In the genomic region with DNA sequence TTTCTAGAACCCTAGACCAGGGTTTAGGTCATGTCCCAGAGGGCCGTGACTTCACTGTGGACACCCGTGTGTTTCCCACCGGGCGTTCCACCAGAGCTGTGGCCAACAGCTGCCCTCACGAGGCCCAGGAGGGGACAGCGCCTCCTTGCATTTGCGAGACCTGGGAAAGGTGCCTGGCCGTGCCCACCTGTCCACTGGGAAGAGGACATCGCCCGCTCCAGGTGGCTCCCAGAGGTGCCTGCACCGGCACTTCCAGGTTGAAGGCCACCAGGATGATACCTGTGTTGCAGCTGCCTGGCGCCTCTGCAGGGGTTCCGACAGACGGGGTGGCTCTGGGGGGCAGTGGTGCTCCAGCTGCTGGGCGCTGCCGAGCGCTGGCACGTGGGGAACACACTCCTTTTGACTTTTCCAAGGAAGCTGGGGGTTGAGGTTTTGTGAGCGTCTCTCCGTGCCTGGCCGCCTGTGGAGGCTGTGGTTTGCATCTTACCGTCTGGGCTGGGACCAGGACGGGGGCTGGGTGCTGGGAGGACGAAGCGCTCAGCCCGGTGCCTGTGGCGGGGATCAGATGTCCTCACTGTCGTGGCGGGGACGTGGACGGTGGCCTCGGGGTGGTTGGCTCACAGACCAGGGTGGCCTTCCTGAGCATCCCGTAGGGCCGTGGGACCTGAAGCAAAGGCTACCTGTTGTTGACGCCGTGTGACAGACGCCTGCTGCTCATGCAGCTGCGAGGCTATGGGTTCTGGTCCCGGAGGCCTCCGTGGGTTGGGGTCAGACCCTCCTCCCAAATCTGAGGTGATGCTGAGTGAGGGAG, we compare ENCODE assay signal across 16 cellular contexts. TPM values are rescaled to one million over a fixed set of nuclear protein-coding genes. Genes with fewer than 3 reads are reported as not detected.
A peak's percentile ranks its signal among the peaks of the same experiment; 100 is the strongest.
DNase-seq lines count a peak whose midpoint lies in the region; ATAC-seq and TF ChIP-seq lines count a peak whose summit lies in the region.
"Had no signal": no experiment of that assay in that cellular context is flagged by ENCODE, and none has a peak within 500 bp of the region (broad histone marks: within the 10 kb centered on the region; RNA-seq: fewer than 3 reads in every experiment).

No MANE protein-coding gene starts in this region.

- H3K27ac ChIP-seq in HEK293 (ENCODE audit: extremely low read depth, low read depth, low read length) (no peak overlapping the region), right cardiac atrium (ENCODE audit: low read length) (no peak overlapping the region), psoas muscle (no peak overlapping the region)
- no peak overlapping the region for H3K27ac ChIP-seq in CD4-positive, alpha-beta memory T cell (ENCODE audit: low read depth, low read length)
- H3K27ac ChIP-seq: Peyer's patch had no signal

- ATAC-seq in right cardiac atrium (peak in 1 of 2 donors; percentile 32), psoas muscle (no peak), GM21423 (IDR thresholded peaks at IDR 0.05; ENCODE audit: unreplicated experiment) (no peak)

- DNase-seq in BE2C (peak; percentile 8), right cardiac atrium (peak; percentile 18 to 47 (median 42)), psoas muscle (peak; percentile 13 to 42), NCI-H1105 (lab: John Stamatoyannopoulos, UW) (no peak)
- no peak for DNase-seq in CD4-positive, alpha-beta memory T cell
- DNase-seq: DMS79 treated with DMSO at 0.1 percent for 48 hours, GOT3, Karpas-422, NCI-H1417 treated with DMSO at 0.1 percent for 48 hours, NCI-H2029 treated with DMSO at 0.1 percent for 48 hours, NCI-H510A treated with DMSO at 0.1 percent for 48 hours, Peyer's patch, SHP77 treated with DMSO at 0.1 percent for 48 hours had no signal

- H3K4me3 ChIP-seq in BE2C (ENCODE audit: low read depth, low read length) (no peak overlapping the region), HEK293 (ENCODE audit: low read depth, low read length) (no peak overlapping the region), right cardiac atrium (ENCODE audit: low read length) (no peak overlapping the region), psoas muscle (no peak overlapping the region)
- no peak overlapping the region for H3K4me3 ChIP-seq in CD4-positive, alpha-beta memory T cell (ENCODE audit: low read length in 2 of 2)
- H3K4me3 ChIP-seq: Peyer's patch had no signal

- WGBS in right cardiac atrium = 87% methylated on average over 40 of the region's 40 CpGs
- WGBS in psoas muscle, 3 donors = 79 to 83% (median 83%) methylated on average over 36 to 40 of the region's 40 CpGs

- H3K4me1 Mint-ChIP-seq in CD4-positive, alpha-beta memory T cell = no peaks in the 10 kb centered on the region

- no peaks in the 10 kb centered on the region for H3K9me3 Mint-ChIP-seq in CD4-positive, alpha-beta memory T cell
- H3K9me3 Mint-ChIP-seq: CD4-positive, alpha-beta T cell had no signal

- H3K36me3 ChIP-seq in BE2C (no peaks in the 10 kb centered on the region), HEK293 (ENCODE audit: control insufficient read depth in 2 of 2, insufficient read depth in 1 of 2, low read length in 2 of 2) (no peaks in the 10 kb centered on the region), psoas muscle (ENCODE audit: insufficient read depth in 1 of 2, low read depth in 1 of 2) (no peaks in the 10 kb centered on the region)
- H3K36me3 ChIP-seq in CD4-positive, alpha-beta memory T cell (ENCODE audit: insufficient read depth, low read length) = no peaks in the 10 kb centered on the region
- H3K36me3 ChIP-seq: Peyer's patch had no signal

- intact Hi-C loops in right cardiac atrium (cut with DNase I) (no loop called here), psoas muscle (cut with DNase I) (no loop called here)
- intact Hi-C loops in CD4-positive, alpha-beta memory T cell (cut with micrococcal nuclease) = no loop called here

- H3K4me3 Mint-ChIP-seq in CD4-positive, alpha-beta memory T cell = no peak overlapping the region
- H3K4me3 Mint-ChIP-seq: CD4-positive, alpha-beta T cell had no signal

- no peaks in the 10 kb centered on the region for H3K36me3 Mint-ChIP-seq in CD4-positive, alpha-beta memory T cell

- H3K9me3 ChIP-seq in BE2C (no peaks in the 10 kb centered on the region), HEK293 (ENCODE audit: control insufficient read depth, insufficient read depth, low read depth, low read length) (no peaks in the 10 kb centered on the region), right cardiac atrium (ENCODE audit: control insufficient read depth, low read length) (no peaks in the 10 kb centered on the region), psoas muscle (no peaks in the 10 kb centered on the region)
- no peaks in the 10 kb centered on the region for H3K9me3 ChIP-seq in CD4-positive, alpha-beta memory T cell (ENCODE audit: control insufficient read depth in 1 of 2, low read length in 2 of 2)
- H3K9me3 ChIP-seq: Peyer's patch had no signal

- CTCF ChIA-PET in HEK293 (lab: Yijun Ruan, JAX) = interaction anchor here (0.6 to 1.8 kb wide), 3 partner anchors 18 to 872 kb away, joined by 3 to 6 read pairs (median 4); no protein-coding TSS in a partner anchor
- CTCF ChIA-PET in CD4-positive, alpha-beta memory T cell (lab: Charles Lee; ENCODE audit: partially characterized antibody) = no interaction called here

- H3K27me3 ChIP-seq in BE2C (no peaks in the 10 kb centered on the region), right cardiac atrium (ENCODE audit: control insufficient read depth, insufficient read depth) (no peaks in the 10 kb centered on the region), psoas muscle (ENCODE audit: insufficient read depth in 3 of 3, low read length in 2 of 3) (peaks cover 0 to 49% (median 0%) of the 10 kb centered on the region in 3 donors)
- H3K27me3 ChIP-seq in CD4-positive, alpha-beta memory T cell (ENCODE audit: insufficient read depth, low read length) = no peaks in the 10 kb centered on the region
- H3K27me3 ChIP-seq: Peyer's patch had no signal

- TF ChIP-seq CTCF in BE2C (IDR thresholded peaks at IDR 0.05; ENCODE audit: low read depth, low read length) (no peak), HEK293 (tag by site-specific recombination; IDR thresholded peaks at IDR 0.05) (no peak), psoas muscle (IDR thresholded peaks at IDR 0.05) (no peak)

- H3K27me3 Mint-ChIP-seq in CD4-positive, alpha-beta memory T cell = no peaks in the 10 kb centered on the region
- H3K27me3 Mint-ChIP-seq: CD4-positive, alpha-beta T cell had no signal

- no peaks in the 10 kb centered on the region for H3K4me1 ChIP-seq in BE2C
- no peaks in the 10 kb centered on the region for H3K4me1 ChIP-seq in HEK293 (ENCODE audit: control insufficient read depth, insufficient read depth, low read length)
- H3K4me1 ChIP-seq in right cardiac atrium (ENCODE audit: control insufficient read depth, insufficient read depth, low read length) = no peaks in the 10 kb centered on the region
- no peaks in the 10 kb centered on the region for H3K4me1 ChIP-seq in psoas muscle
- H3K4me1 ChIP-seq in CD4-positive, alpha-beta memory T cell (ENCODE audit: insufficient read depth, low read length) = no peaks in the 10 kb centered on the region
- H3K4me1 ChIP-seq: Peyer's patch had no signal

- POLR2A ChIA-PET in HEK293 (lab: Yijun Ruan, JAX) = no interaction called here
- POLR2A ChIA-PET in CD4-positive, alpha-beta memory T cell (lab: Charles Lee; ENCODE audit: partially characterized antibody) = no interaction called here

- no peak overlapping the region for H3K27ac Mint-ChIP-seq in CD4-positive, alpha-beta memory T cell
- H3K27ac Mint-ChIP-seq: CD4-positive, alpha-beta T cell had no signal

TF ChIP-seq in HEK293, 187 proteins besides CTCF, POLR2A, EP300 and RAD21:
- peak; percentile 31; the same call in 1 of the 2 replicates for TF ChIP-seq SCRT2 (tag by site-specific recombination; IDR thresholded peaks at IDR 0.05)
- TF ChIP-seq MZF1 (tag by site-specific recombination; IDR thresholded peaks at IDR 0.05; ENCODE audit: borderline replicate concordance) = no peak

RNA-seq across cellular contexts. Expression of gene NKD2, which starts 19.2 kb away (rescaled TPM):
- 2.1 TPM for polyA plus RNA-seq in BE2C (2012; ENCODE audit: insufficient read depth, insufficient read length, low read depth)
- total RNA-seq in right cardiac atrium (1 to 10 TPM; 1.9 to 8.6 (median 3.1) TPM), psoas muscle (under 1 TPM in 3 of 4 donors, not detected in 1; 0.59 to 0.96 (median 0.83) TPM)
- polyA plus RNA-seq in right cardiac atrium (2.6 TPM), psoas muscle (under 1 TPM; 0.08 to 0.68 (median 0.35) TPM)
- total RNA-seq in CD4-positive, alpha-beta memory T cell = not detected
- polyA plus RNA-seq in CD4-positive, alpha-beta memory T cell = not detected

Comparison
In these comparisons a context has a peak if more than half of its experiments do, and no peak if none do; other contexts are left out.
1. DNase-seq: peak in BE2C (single experiment), right cardiac atrium (3 of 3) and psoas muscle (2 of 2); none in CD4-positive, alpha-beta memory T cell (0 of 5) and NCI-H1105 (single experiment).